In the genomic region with DNA sequence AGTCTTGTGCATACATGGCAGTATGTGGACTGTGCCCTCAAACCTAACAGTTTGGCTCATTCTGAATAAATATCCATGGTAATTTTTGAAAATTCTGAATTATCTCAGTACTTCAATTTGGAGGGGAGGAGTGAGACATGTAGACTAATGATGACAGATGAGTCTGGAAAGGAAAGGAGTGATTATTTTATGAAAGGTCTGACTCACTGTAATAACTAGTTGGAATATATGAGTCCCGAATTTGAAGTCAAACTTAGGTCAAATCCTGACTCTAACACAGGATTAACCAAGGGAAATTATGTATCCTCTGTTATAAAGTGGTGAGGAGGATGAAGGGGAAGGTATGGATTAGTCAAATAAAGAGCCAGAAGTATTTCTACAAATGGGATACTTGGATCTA, we compare ENCODE assay signal across 25 cellular contexts. TPM values are rescaled to one million over a fixed set of nuclear protein-coding genes. Genes with fewer than 3 reads are reported as not detected.
DNase-seq lines count a peak whose midpoint lies in the region; ATAC-seq and TF ChIP-seq lines count a peak whose summit lies in the region.
"Had no signal": no experiment of that assay in that cellular context is flagged by ENCODE, and none has a peak within 500 bp of the region (broad histone marks: within the 10 kb centered on the region; RNA-seq: fewer than 3 reads in every experiment).

No MANE protein-coding gene starts in this region.

- H3K9me2 ChIP-seq in GM23248 (ENCODE audit: insufficient read depth) = no peaks in the 10 kb centered on the region

- H3K36me3 ChIP-seq in GM23248 (ENCODE audit: low read depth) = no peaks in the 10 kb centered on the region
- H3K36me3 ChIP-seq: heart left ventricle, Peyer's patch, suprapubic skin had no signal

- no peaks in the 10 kb centered on the region for H4K20me1 ChIP-seq in GM23248 (ENCODE audit: insufficient read depth)

- H3K79me2 ChIP-seq in GM23248 (ENCODE audit: insufficient read depth) = no peaks in the 10 kb centered on the region

- no peak overlapping the region for H2AFZ ChIP-seq in GM23248

- peaks cover 33% of the 10 kb centered on the region for H3K4me1 ChIP-seq in GM23248 (ENCODE audit: insufficient read depth)
- H3K4me1 ChIP-seq: heart left ventricle, Peyer's patch, suprapubic skin had no signal

- no peaks in the 10 kb centered on the region for H3K27me3 ChIP-seq in GM23248 (replicated peaks; ENCODE audit: insufficient read depth)
- H3K27me3 ChIP-seq: heart left ventricle, Peyer's patch, suprapubic skin had no signal

- peak; percentile 68 for DNase-seq in GM23248
- DNase-seq in fibroblast of peridontal ligament (ENCODE audit: extremely low read depth) = peak; percentile 48
- DNase-seq in stromal cell of bone marrow (ENCODE audit: low read depth) = peak; percentile 78
- DNase-seq in MV-4-11 (lab: John Stamatoyannopoulos, UW) = no peak
- DNase-seq in activated CD4-positive, alpha-beta memory T cell treated with anti-CD3 and anti-CD28 coated beads, Interleukin-2, amount 10 ng/mL, durations not matched to agents 7 days and 5 days = no peak
- DNase-seq: activated CD4-positive, alpha-beta T cell treated with anti-CD3 and anti-CD28 coated beads for 36 hours; activated naive CD4-positive, alpha-beta T cell treated with Interleukin-2 at 50 U/mL for 16 hours; activated T-cell treated with anti-CD3 and anti-CD28 coated beads, Interleukin-2, amount 50 U/mL, for 48 hours; central memory CD4-positive, alpha-beta T cell; heart left ventricle; naive thymus-derived CD4-positive, alpha-beta T cell; NCI-H1436 treated with DMSO at 0.1 percent for 48 hours; NCI-H524 treated with DMSO at 0.1 percent for 48 hours; occipital lobe; Peyer's patch; retina; stimulated activated CD4-positive, alpha-beta T cell treated with anti-CD3 and anti-CD28 coated beads, Interleukin-2, amount 100 ng/mL, for 24 hours; T-helper 2 cell had no signal

- CTCF ChIA-PET in activated CD4-positive, alpha-beta memory T cell treated with anti-CD3 and anti-CD28 coated beads, Interleukin-2, amount 10 ng/mL, durations not matched to agents 7 days and 5 days (lab: Charles Lee) = no interaction called here

- no peak overlapping the region for H3K4me3 Mint-ChIP-seq in activated CD4-positive, alpha-beta memory T cell treated with anti-CD3 and anti-CD28 coated beads, Interleukin-2, amount 10 ng/mL, durations not matched to agents 7 days and 5 days
- H3K4me3 Mint-ChIP-seq: activated CD4-positive, alpha-beta T cell treated with anti-CD3 and anti-CD28 coated beads for 36 hours; naive thymus-derived CD4-positive, alpha-beta T cell; stimulated activated effector memory CD8-positive, alpha-beta T cell treated with anti-CD3 and anti-CD28 coated beads, Interleukin-12 subunit alpha, Interleukin-12 subunit beta, amount 100 ng/mL, for 72 hours had no signal

- peaks cover 10% of the 10 kb centered on the region; the same call in 1 of the 2 replicates for H3F3A ChIP-seq in GM23248 (ENCODE audit: insufficient read depth)

- H3K36me3 Mint-ChIP-seq in activated CD4-positive, alpha-beta memory T cell treated with anti-CD3 and anti-CD28 coated beads, Interleukin-2, amount 10 ng/mL, durations not matched to agents 7 days and 5 days (ENCODE audit: low read depth) = no peaks in the 10 kb centered on the region
- H3K36me3 Mint-ChIP-seq: stimulated activated effector memory CD8-positive, alpha-beta T cell treated with anti-CD3 and anti-CD28 coated beads, Interleukin-12 subunit alpha, Interleukin-12 subunit beta, amount 100 ng/mL, for 72 hours had no signal

- POLR2A ChIA-PET in activated CD4-positive, alpha-beta memory T cell treated with anti-CD3 and anti-CD28 coated beads, Interleukin-2, amount 10 ng/mL, durations not matched to agents 7 days and 5 days (lab: Charles Lee) = no interaction called here

- in situ Hi-C loops in GM23248 (cut with MboI) = loop anchor here (10.0 kb wide), 2 partner anchors 467 to 617 kb away; no protein-coding TSS in a partner anchor

- 0 to 5% methylated on average over 1 of the region's 1 CpG for WGBS in GM23248 (ENCODE audit: low coverage in 1 of 2, low lambda C conversion rate in 2 of 2, missing lambda C conversion rate in 2 of 2), 2 experiments

- no peaks in the 10 kb centered on the region for H3K9me3 Mint-ChIP-seq in activated CD4-positive, alpha-beta memory T cell treated with anti-CD3 and anti-CD28 coated beads, Interleukin-2, amount 10 ng/mL, durations not matched to agents 7 days and 5 days
- H3K9me3 Mint-ChIP-seq: stimulated activated effector memory CD8-positive, alpha-beta T cell treated with anti-CD3 and anti-CD28 coated beads, Interleukin-12 subunit alpha, Interleukin-12 subunit beta, amount 100 ng/mL, for 72 hours had no signal

- no peak overlapping the region for H3K4me3 ChIP-seq in GM23248
- H3K4me3 ChIP-seq: heart left ventricle, Peyer's patch, smooth muscle cell, suprapubic skin had no signal

- ATAC-seq in SK-N-SH treated with all-trans-retinoic acid at 6 μM for 48 hours (peak; percentile 46), HG02981 (IDR thresholded peaks at IDR 0.05; ENCODE audit: unreplicated experiment) (no peak)
- ATAC-seq: activated CD4-positive, alpha-beta T cell treated with anti-CD3 and anti-CD28 coated beads for 36 hours; heart left ventricle; naive thymus-derived CD4-positive, alpha-beta T cell; stimulated activated effector memory CD8-positive, alpha-beta T cell treated with anti-CD3 and anti-CD28 coated beads, Interleukin-12 subunit alpha, Interleukin-12 subunit beta, amount 100 ng/mL, for 72 hours had no signal

- H3K4me1 Mint-ChIP-seq in activated CD4-positive, alpha-beta memory T cell treated with anti-CD3 and anti-CD28 coated beads, Interleukin-2, amount 10 ng/mL, durations not matched to agents 7 days and 5 days = no peaks in the 10 kb centered on the region
- H3K4me1 Mint-ChIP-seq: activated CD4-positive, alpha-beta T cell treated with anti-CD3 and anti-CD28 coated beads for 36 hours; naive thymus-derived CD4-positive, alpha-beta T cell; stimulated activated effector memory CD8-positive, alpha-beta T cell treated with anti-CD3 and anti-CD28 coated beads, Interleukin-12 subunit alpha, Interleukin-12 subunit beta, amount 100 ng/mL, for 72 hours had no signal

- H3K4me2 ChIP-seq in GM23248 (ENCODE audit: unreplicated experiment) = no peak overlapping the region
- H3K4me2 ChIP-seq: smooth muscle cell had no signal

- H3K9ac ChIP-seq in GM23248 = no peak overlapping the region

- H3K27me3 Mint-ChIP-seq in activated CD4-positive, alpha-beta memory T cell treated with anti-CD3 and anti-CD28 coated beads, Interleukin-2, amount 10 ng/mL, durations not matched to agents 7 days and 5 days = peaks cover 14% of the 10 kb centered on the region
- H3K27me3 Mint-ChIP-seq: activated CD4-positive, alpha-beta T cell treated with anti-CD3 and anti-CD28 coated beads for 36 hours had no signal

- H3K27ac Mint-ChIP-seq in activated CD4-positive, alpha-beta memory T cell treated with anti-CD3 and anti-CD28 coated beads, Interleukin-2, amount 10 ng/mL, durations not matched to agents 7 days and 5 days = no peak overlapping the region
- H3K27ac Mint-ChIP-seq: activated CD4-positive, alpha-beta T cell treated with anti-CD3 and anti-CD28 coated beads for 36 hours; naive thymus-derived CD4-positive, alpha-beta T cell; stimulated activated effector memory CD8-positive, alpha-beta T cell treated with anti-CD3 and anti-CD28 coated beads, Interleukin-12 subunit alpha, Interleukin-12 subunit beta, amount 100 ng/mL, for 72 hours had no signal

- H3K9me3 ChIP-seq in GM23248 (ENCODE audit: low read depth) = no peaks in the 10 kb centered on the region
- H3K9me3 ChIP-seq: Peyer's patch, suprapubic skin had no signal

- no peak overlapping the region for H3K27ac ChIP-seq in GM23248
- H3K27ac ChIP-seq: C4-2B, heart left ventricle, Peyer's patch, suprapubic skin had no signal

TF ChIP-seq in SK-N-SH treated with all-trans-retinoic acid at 6 μM for 48 hours, 23 proteins besides CTCF, POLR2A, EP300 and RAD21:
- peak; percentile 40; the same call in 1 of the 2 replicates for TF ChIP-seq ZC3H10 (CRISPR knock-in tag; IDR thresholded peaks at IDR 0.05)
- no peak for TF ChIP-seq BACH2 (CRISPR knock-in tag; IDR thresholded peaks at IDR 0.05; ENCODE audit: borderline replicate concordance)
TF ChIP-seq in SK-N-SH treated with all-trans-retinoic acid at 6 μM for 48 hours: peak in this region for 1.

RNA-seq across cellular contexts. Expression of a gene that starts 38.6 kb away (rescaled TPM):
- under 0.01 TPM in 1 of 2 replicates, not detected in the other for total RNA-seq in GM23248 (2014; rRNA removed; shearing (Covaris generic))
- not detected in 2 replicates for polyA plus RNA-seq in GM23248 (2016; fragmentation: Nextera tagmentation; extraction: Ambion mirVana)
- not detected for total RNA-seq in activated CD4-positive, alpha-beta memory T cell treated with anti-CD3 and anti-CD28 coated beads, Interleukin-2, amount 10 ng/mL, durations not matched to agents 7 days and 5 days
- total RNA-seq: activated CD4-positive, alpha-beta T cell treated with anti-CD3 and anti-CD28 coated beads for 36 hours; dermis microvascular lymphatic vessel endothelial cell; smooth muscle cell had no signal
- polyA plus RNA-seq: naive thymus-derived CD4-positive, alpha-beta T cell; smooth muscle cell had no signal

Comparison
In these comparisons a context has a peak if more than half of its experiments do, and no peak if none do; other contexts are left out.
1. DNase-seq: peak in GM23248 (single experiment), fibroblast of peridontal ligament (single experiment) and stromal cell of bone marrow (single experiment); none in MV-4-11 (single experiment) and activated CD4-positive, alpha-beta memory T cell treated with anti-CD3 and anti-CD28 coated beads, Interleukin-2, amount 10 ng/mL, durations not matched to agents 7 days and 5 days (single experiment).